In genomic region chr7:130914589-130915294, GRCh38 we compare ENCODE assay signal across 10 cellular contexts.
DNase-seq lines count a peak whose midpoint lies in the region; ATAC-seq and TF ChIP-seq lines count a peak whose summit lies in the region.
"Had no signal": no experiment of that assay in that cellular context is flagged by ENCODE, and none has a peak within 500 bp of the region (broad histone marks: within the 10 kb centered on the region; RNA-seq: fewer than 3 reads in every experiment).

No MANE protein-coding gene starts in this region.

- no peaks in the 10 kb centered on the region for H3K9me3 ChIP-seq in thyroid gland
- H3K9me3 ChIP-seq: mucosa of descending colon had no signal

- H3K4me1 Mint-ChIP-seq in activated T-cell treated with anti-CD3 and anti-CD28 coated beads, Interleukin-2, amount 50 U/mL, for 24 hours (ENCODE audit: low read depth), result peaks cover 96% of the 10 kb centered on the region
- peaks cover 92% of the 10 kb centered on the region for H3K4me1 Mint-ChIP-seq in activated CD8-positive, alpha-beta T cell treated with anti-CD3 and anti-CD28 coated beads, Interleukin-2, amount 10 ng/mL, durations not matched to agents 7 days and 5 days (ENCODE audit: low read depth)

- POLR2A ChIA-PET in activated CD8-positive, alpha-beta T cell treated with anti-CD3 and anti-CD28 coated beads, Interleukin-2, amount 10 ng/mL, durations not matched to agents 7 days and 5 days (lab: Charles Lee), result interaction anchor here (0.6 to 5.8 kb wide), 9 partner anchors 8 to 143 kb away, joined by 3 to 105 read pairs (median 4); no protein-coding TSS in a partner anchor

- no peaks in the 10 kb centered on the region for H3K27me3 ChIP-seq in thyroid gland

- no peak for TF ChIP-seq POLR2A in thyroid gland (IDR thresholded peaks at IDR 0.05)

- peak overlapping the region; percentile 89 for H3K4me3 Mint-ChIP-seq in activated T-cell treated with anti-CD3 and anti-CD28 coated beads, Interleukin-2, amount 50 U/mL, for 24 hours
- H3K4me3 Mint-ChIP-seq in activated CD8-positive, alpha-beta T cell treated with anti-CD3 and anti-CD28 coated beads, Interleukin-2, amount 10 ng/mL, durations not matched to agents 7 days and 5 days, result peak overlapping the region; percentile 91

- DNase-seq in activated T-cell treated with anti-CD3 and anti-CD28 coated beads, Interleukin-2, amount 50 U/mL, for 24 hours, result no peak
- no peak for DNase-seq in activated T-cell treated with anti-CD3 and anti-CD28 coated beads, Interleukin-2, amount 50 U/mL, for 48 hours
- no peak for DNase-seq in activated CD8-positive, alpha-beta T cell treated with anti-CD3 and anti-CD28 coated beads, Interleukin-2, amount 10 ng/mL, durations not matched to agents 7 days and 5 days
- DNase-seq in left lobe of liver (ENCODE audit: low spot score) (peak; percentile 39), thyroid gland (no peak), NCI-H1930 (lab: John Stamatoyannopoulos, UW) (no peak)
- DNase-seq in central memory CD4-positive, alpha-beta T cell, result no peak
- DNase-seq: effector CD8-positive, alpha-beta T cell had no signal

- 90 to 91% methylated on average over 10 of the region's 10 CpGs for WGBS in thyroid gland, 2 donors

- H3K36me3 ChIP-seq in thyroid gland, result no peaks in the 10 kb centered on the region

- intact Hi-C loops in thyroid gland (cut with DNase I), result no loop called here

- peak overlapping the region; percentile 95 to 97 (median 96) for H3K27ac ChIP-seq in thyroid gland

- H3K9me3 Mint-ChIP-seq in activated T-cell treated with anti-CD3 and anti-CD28 coated beads, Interleukin-2, amount 50 U/mL, for 24 hours, result no peaks in the 10 kb centered on the region
- no peaks in the 10 kb centered on the region for H3K9me3 Mint-ChIP-seq in activated CD8-positive, alpha-beta T cell treated with anti-CD3 and anti-CD28 coated beads, Interleukin-2, amount 10 ng/mL, durations not matched to agents 7 days and 5 days (ENCODE audit: insufficient read depth)

- peak overlapping the region; percentile 99 for H3K27ac Mint-ChIP-seq in activated T-cell treated with anti-CD3 and anti-CD28 coated beads, Interleukin-2, amount 50 U/mL, for 24 hours
- H3K27ac Mint-ChIP-seq in activated CD8-positive, alpha-beta T cell treated with anti-CD3 and anti-CD28 coated beads, Interleukin-2, amount 10 ng/mL, durations not matched to agents 7 days and 5 days, result peak overlapping the region; percentile 99

- ATAC-seq in activated CD8-positive, alpha-beta T cell treated with anti-CD3 and anti-CD28 coated beads, Interleukin-2, amount 10 ng/mL, durations not matched to agents 7 days and 5 days, result no peak
- ATAC-seq in left lobe of liver, result no peak
- no peak for ATAC-seq in GM21423 (IDR thresholded peaks at IDR 0.05; ENCODE audit: unreplicated experiment)

- H3K27me3 Mint-ChIP-seq in activated T-cell treated with anti-CD3 and anti-CD28 coated beads, Interleukin-2, amount 50 U/mL, for 24 hours, result no peaks in the 10 kb centered on the region
- no peaks in the 10 kb centered on the region for H3K27me3 Mint-ChIP-seq in activated CD8-positive, alpha-beta T cell treated with anti-CD3 and anti-CD28 coated beads, Interleukin-2, amount 10 ng/mL, durations not matched to agents 7 days and 5 days (ENCODE audit: low read depth)

- TF ChIP-seq CTCF in thyroid gland (IDR thresholded peaks at IDR 0.05), result no peak

- CTCF ChIA-PET in activated CD8-positive, alpha-beta T cell treated with anti-CD3 and anti-CD28 coated beads, Interleukin-2, amount 10 ng/mL, durations not matched to agents 7 days and 5 days (lab: Charles Lee), result interaction anchor here (0.8 to 5.6 kb wide), 13 partner anchors 8 to 594 kb away, joined by 3 to 54 read pairs (median 4); no protein-coding TSS in a partner anchor

- H3K4me3 ChIP-seq in thyroid gland (replicated peaks in 1 of 3), result no peak overlapping the region
- H3K4me3 ChIP-seq: mucosa of descending colon had no signal

- H3K36me3 Mint-ChIP-seq in activated T-cell treated with anti-CD3 and anti-CD28 coated beads, Interleukin-2, amount 50 U/mL, for 24 hours (ENCODE audit: low read depth), result peaks cover 97% of the 10 kb centered on the region
- peaks cover 71% of the 10 kb centered on the region for H3K36me3 Mint-ChIP-seq in activated CD8-positive, alpha-beta T cell treated with anti-CD3 and anti-CD28 coated beads, Interleukin-2, amount 10 ng/mL, durations not matched to agents 7 days and 5 days (ENCODE audit: low read depth)

- H3K4me1 ChIP-seq in thyroid gland, result peaks cover 87 to 94% of the 10 kb centered on the region in 2 donors
